ENCODE assay signal across 2 cellular contexts in the genomic region with DNA sequence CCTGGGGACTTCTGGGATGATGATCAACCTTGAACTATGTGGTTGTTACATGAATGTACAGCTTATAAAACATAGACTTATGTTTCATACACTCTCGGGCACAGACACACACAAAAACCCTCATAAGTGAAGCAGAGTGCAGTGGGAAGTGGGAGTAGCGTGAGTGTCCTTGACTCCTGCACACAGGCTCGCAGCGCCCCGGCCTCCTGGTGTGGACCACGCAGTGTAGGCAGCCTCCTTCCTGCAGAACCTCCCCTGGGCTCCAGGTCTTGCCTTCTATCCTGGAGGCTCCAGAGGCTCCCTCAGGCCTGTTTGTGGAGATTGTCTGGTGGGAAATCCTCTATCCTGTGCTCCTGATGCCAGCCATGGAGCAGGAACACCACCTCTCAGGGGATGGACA. TPM values are rescaled to one million over a fixed set of nuclear protein-coding genes. Genes with fewer than 3 reads are reported as not detected.
"Had no signal": no experiment of that assay in that cellular context is flagged by ENCODE, and none has a peak within 500 bp of the region (broad histone marks: within the 10 kb centered on the region; RNA-seq: fewer than 3 reads in every experiment).

No MANE protein-coding gene starts in this region.

RNA-seq across cellular contexts. Expression of a gene that starts 25.7 kb away (rescaled TPM):
- total RNA-seq: G401, GM12878 had no signal
- polyA plus RNA-seq: GM12878 had no signal
